Comparison of ENCODE assay signal across 1 cellular context in genomic region chr11:120243221-120243620, GRCh38.
TF ChIP-seq lines count a peak whose summit lies in the region.

No MANE protein-coding gene starts in this region.

TF ChIP-seq in K562, 482 proteins besides CTCF, POLR2A, EP300 and RAD21:
- TF ChIP-seq ZNF551 (CRISPR knock-in tag; IDR thresholded peaks at IDR 0.05) (no peak), ZKSCAN1 (IDR thresholded peaks at IDR 0.05; ENCODE audit: low read depth, low read length) (0 out of 2 replicates have a peak, but pooled peaks have one; percentile 32)
